18 cellular contexts compared by ENCODE assay signal in genomic region chr13:66341038-66341437, GRCh38.
A peak's percentile ranks its signal among the peaks of the same experiment; 100 is the strongest.
DNase-seq lines count a peak whose midpoint lies in the region; ATAC-seq, FAIRE-seq and TF ChIP-seq lines count a peak whose summit lies in the region.
"Had no signal": no experiment of that assay in that cellular context is flagged by ENCODE, and none has a peak within 500 bp of the region (broad histone marks: within the 10 kb centered on the region; RNA-seq: fewer than 3 reads in every experiment).

No MANE protein-coding gene starts in this region.

- H2BK5ac ChIP-seq in IMR-90 (ENCODE audit: low read depth, low read length, poor library complexity, severe bottlenecking) (no peak overlapping the region), H1 (ENCODE audit: low read depth, low read length) (no peak overlapping the region)

- H3K79me2 ChIP-seq in H1 (ENCODE audit: control insufficient read depth in 1 of 2, insufficient read depth in 2 of 2, low read length in 2 of 2): no peaks in the 10 kb centered on the region

- no peaks in the 10 kb centered on the region for H3K27me3 Mint-ChIP-seq in nephron progenitor cell (ENCODE audit: low read depth, poor library complexity)
- H3K27me3 Mint-ChIP-seq: B cell; CD4-positive, alpha-beta T cell had no signal

- H3K4me2 ChIP-seq in IMR-90 (ENCODE audit: low read depth, low read length): no peak overlapping the region
- no peak overlapping the region for H3K4me2 ChIP-seq in H1 (ENCODE audit: insufficient read depth in 1 of 2, low read depth in 2 of 2, low read length in 2 of 2)

- TF ChIP-seq RAD21 in IMR-90 (IDR thresholded peaks at IDR 0.05; ENCODE audit: low read length) (no peak), H1 (IDR thresholded peaks at IDR 0.05 in 1 of 2, conservative IDR thresholded peaks at IDR 0.05 in 1 of 2; ENCODE audit: low read depth in 2 of 2, low read length in 2 of 2) (no peak)

- TF ChIP-seq POLR2A in IMR-90 (IDR thresholded peaks at IDR 0.05; ENCODE audit: low read depth, low read length) (no peak), H1 (IDR thresholded peaks at IDR 0.05; ENCODE audit: control extremely low read depth in 1 of 2, low read depth in 2 of 2, low read length in 2 of 2) (no peak), thyroid gland (IDR thresholded peaks at IDR 0.05) (no peak)

- H3K4me3 ChIP-seq in IMR-90 (ENCODE audit: insufficient read depth, low read depth, low read length) (no peak overlapping the region), H1 (ENCODE audit: extremely low read depth in 1 of 4, insufficient read depth in 2 of 4, low read depth in 3 of 4, low read length in 4 of 4) (no peak overlapping the region), thyroid gland (replicated peaks in 1 of 3) (no peak overlapping the region)
- H3K4me3 ChIP-seq: GM12878, GM23248 had no signal

- H3K4me1 Mint-ChIP-seq in nephron progenitor cell: peaks cover 49% of the 10 kb centered on the region
- H3K4me1 Mint-ChIP-seq: B cell had no signal

- H3K4ac ChIP-seq in IMR-90 (ENCODE audit: low read depth, low read length): no peak overlapping the region
- H3K4ac ChIP-seq in H1 (replicated peaks; ENCODE audit: insufficient read length, low read depth, low read length): no peak overlapping the region

- no peak overlapping the region for H3K14ac ChIP-seq in IMR-90 (replicated peaks; ENCODE audit: low read depth, low read length)
- H3K14ac ChIP-seq in H1 (ENCODE audit: insufficient read length): no peak overlapping the region

- in situ Hi-C loops in IMR-90 (cut with MboI; ENCODE audit: low sequenced_read_pairs): no loop called here

- no peak overlapping the region for H2AK9ac ChIP-seq in IMR-90 (replicated peaks; ENCODE audit: low read depth, low read length, poor library complexity)

- peak overlapping the region; percentile 94 for H3K27ac Mint-ChIP-seq in nephron progenitor cell
- H3K27ac Mint-ChIP-seq: B cell; CD4-positive, alpha-beta T cell had no signal

- no peaks in the 10 kb centered on the region for H3K9me3 ChIP-seq in IMR-90 (ENCODE audit: control insufficient read depth, insufficient read depth, low read length)
- H3K9me3 ChIP-seq in H1 (ENCODE audit: insufficient read depth in 2 of 2, low read depth in 1 of 2, low read length in 1 of 2): no peaks in the 10 kb centered on the region
- no peaks in the 10 kb centered on the region for H3K9me3 ChIP-seq in thyroid gland

- H2AK5ac ChIP-seq in IMR-90 (ENCODE audit: low read depth, low read length): no peak overlapping the region
- H2AK5ac ChIP-seq in H1 (ENCODE audit: low read depth, low read length): no peak overlapping the region

- no peak overlapping the region for H3K23ac ChIP-seq in IMR-90 (ENCODE audit: low read depth, low read length)
- H3K23ac ChIP-seq in H1 (ENCODE audit: insufficient read length): no peak overlapping the region

- no peak overlapping the region for H2AFZ ChIP-seq in IMR-90 (replicated peaks; ENCODE audit: low read length, poor library complexity)
- H2AFZ ChIP-seq in H1 (ENCODE audit: low read length): peak overlapping the region; percentile 44; the same call in 1 of the 2 replicates
- H2AFZ ChIP-seq: GM23248 had no signal

- H3K36me3 Mint-ChIP-seq in nephron progenitor cell (ENCODE audit: low read depth): no peaks in the 10 kb centered on the region

- intact Hi-C loops in IMR-90 (cut with micrococcal nuclease): no loop called here
- intact Hi-C loops in thyroid gland (cut with DNase I): no loop called here

- BruUV-seq in IMR-90 (replicated peaks; lab: Mats Ljungman, UMichigan): no TSS peak

- H2BK120ac ChIP-seq in IMR-90 (ENCODE audit: low read depth, low read length) (no peak overlapping the region), H1 (replicated peaks; ENCODE audit: low read depth, low read length) (no peak overlapping the region)

- no peaks in the 10 kb centered on the region for H3K9me3 Mint-ChIP-seq in nephron progenitor cell
- H3K9me3 Mint-ChIP-seq: CD4-positive, alpha-beta T cell; H9 had no signal

- DNase-seq in IMR-90 (no peak), H1 (ENCODE audit: low read depth in 1 of 2, low spot score in 2 of 2) (no peak), nephron progenitor cell (no peak), thyroid gland (peak; percentile 7 to 29), islet precursor cell (no peak), AML-193 (lab: John Stamatoyannopoulos, UW) (no peak)
- no peak for DNase-seq in activated naive CD4-positive, alpha-beta T cell (lab: John Stamatoyannopoulos, UW)
- DNase-seq: 8988T; C1 segment of cervical spinal cord; CD4-positive, alpha-beta T cell; DMS79; GM23248; H9 had no signal

- H3K4me3 Mint-ChIP-seq in nephron progenitor cell: no peak overlapping the region
- H3K4me3 Mint-ChIP-seq: B cell; CD4-positive, alpha-beta T cell; H9 had no signal

- H3K79me1 ChIP-seq in IMR-90 (ENCODE audit: low read depth in 1 of 2, low read length in 2 of 2) (no peaks in the 10 kb centered on the region), H1 (ENCODE audit: low read depth, low read length) (no peaks in the 10 kb centered on the region)

- POLR2A ChIA-PET in IMR-90 (lab: Charles Lee; ENCODE audit: unreplicated experiment): no interaction called here
- POLR2A ChIA-PET in H1 (lab: Charles Lee; ENCODE audit: partially characterized antibody): no interaction called here

- H3K27me3 ChIP-seq in IMR-90 (ENCODE audit: control insufficient read depth, insufficient read depth, low read length) (no peaks in the 10 kb centered on the region), H1 (replicated peaks in 1 of 4; ENCODE audit: control insufficient read depth in 3 of 4, extremely low read depth in 1 of 4, insufficient read depth in 3 of 4, low read length in 3 of 4) (no peaks in the 10 kb centered on the region), thyroid gland (no peaks in the 10 kb centered on the region)

- no peak overlapping the region for H3K27ac ChIP-seq in IMR-90 (ENCODE audit: insufficient read depth, low read length)
- H3K27ac ChIP-seq in H1 (ENCODE audit: low read depth, low read length): no peak overlapping the region
- H3K27ac ChIP-seq in thyroid gland: no peak overlapping the region
- H3K27ac ChIP-seq: GM23248 had no signal

- dilution Hi-C loops in IMR-90 (cut with HindIII; ENCODE audit: low sequenced_read_pairs, unreplicated experiment): no loop called here

- H3K9ac ChIP-seq in IMR-90 (ENCODE audit: low read depth, low read length): no peak overlapping the region
- no peak overlapping the region for H3K9ac ChIP-seq in H1 (replicated peaks in 1 of 4; ENCODE audit: extremely low read depth in 1 of 4, low read depth in 3 of 4, low read length in 3 of 4)
- H3K9ac ChIP-seq: GM23248 had no signal

- ATAC-seq in IMR-90 (ENCODE audit: low read depth): no peak
- ATAC-seq: GM12878, HepG2 had no signal

- H3K56ac ChIP-seq in IMR-90 (ENCODE audit: extremely low read depth, insufficient read depth, low read length) (no peak overlapping the region), H1 (replicated peaks; ENCODE audit: insufficient read length, low read depth, low read length) (no peak overlapping the region)

- H4K20me1 ChIP-seq in IMR-90 (ENCODE audit: insufficient read depth, low read length): no peaks in the 10 kb centered on the region
- no peaks in the 10 kb centered on the region for H4K20me1 ChIP-seq in H1 (replicated peaks in 1 of 2; ENCODE audit: control insufficient read depth in 1 of 2, insufficient read depth in 2 of 2, low read length in 2 of 2)

- no peaks in the 10 kb centered on the region for H3K23me2 ChIP-seq in H1 (ENCODE audit: low read depth, low read length)

- TF ChIP-seq EP300 in H1 (IDR thresholded peaks at IDR 0.05; ENCODE audit: borderline replicate concordance in 1 of 2, low read depth in 2 of 2, low read length in 2 of 2): no peak

- TF ChIP-seq CTCF in IMR-90 (conservative IDR thresholded peaks at IDR 0.05; ENCODE audit: low read depth, low read length) (no peak), H1 (IDR thresholded peaks at IDR 0.05; ENCODE audit: control extremely low read depth in 1 of 3, insufficient read depth in 1 of 3, low read depth in 1 of 3, low read length in 3 of 3) (no peak), nephron progenitor cell (IDR thresholded peaks at IDR 0.05) (no peak), thyroid gland (IDR thresholded peaks at IDR 0.05) (no peak)

- H4K8ac ChIP-seq in IMR-90 (ENCODE audit: low read depth in 2 of 2, low read length in 2 of 2) (no peak overlapping the region), H1 (ENCODE audit: extremely low read depth, insufficient read depth, low read length) (no peak overlapping the region)

- H3K9me1 ChIP-seq in IMR-90 (ENCODE audit: insufficient read depth, low read length): no peaks in the 10 kb centered on the region

- 80% methylated on average over 3 of the region's 3 CpGs; no CpG with 5 or more reads in 1 of the 2 experiments for WGBS in IMR-90 (ENCODE audit: extremely low coverage in 2 of 2, insufficient read length in 1 of 2), 2 experiments
- WGBS in H1 (ENCODE audit: extremely low coverage in 1 of 2, insufficient coverage in 1 of 2, insufficient read length in 1 of 2, insufficient replicate concordance in 2 of 2, low coverage in 1 of 2, low lambda C conversion rate in 2 of 2, missing lambda C conversion rate in 1 of 2), 2 experiments: 87% methylated on average over 3 of the region's 3 CpGs; no CpG with 5 or more reads in 1 of the 2 experiments
- 39 to 50% methylated on average over 3 of the region's 3 CpGs for WGBS in thyroid gland, 2 donors

- no peaks in the 10 kb centered on the region for H3K36me3 ChIP-seq in IMR-90 (ENCODE audit: control insufficient read depth, insufficient read depth, low read length)
- H3K36me3 ChIP-seq in H1 (ENCODE audit: control insufficient read depth in 2 of 4, insufficient read depth in 4 of 4, low read length in 3 of 4): no peaks in the 10 kb centered on the region
- H3K36me3 ChIP-seq in thyroid gland: no peaks in the 10 kb centered on the region

- no peak overlapping the region for H2BK15ac ChIP-seq in IMR-90 (ENCODE audit: low read depth, low read length)
- H2BK15ac ChIP-seq in H1 (ENCODE audit: low read length): no peak overlapping the region

- H2BK20ac ChIP-seq in IMR-90 (ENCODE audit: low read depth, low read length): 0 out of 2 replicates have a peak overlapping the region, but pooled peaks have one; percentile 23
- no peak overlapping the region for H2BK20ac ChIP-seq in H1 (ENCODE audit: low read length)

- FAIRE-seq in H1 (lab: Jason Lieb, UNC): no peak
- FAIRE-seq: GM12878, GM18507, HepG2, HTR-8/SVneo had no signal

- CTCF ChIA-PET in IMR-90 (lab: Yijun Ruan, JAX) (no interaction called here), H1 (lab: Charles Lee; ENCODE audit: partially characterized antibody) (interaction anchor here (0.5 to 1.3 kb wide), 2 partner anchors 18 to 67 kb away, joined by 3 to 4 read pairs; no protein-coding TSS in a partner anchor)

- no peak overlapping the region for H2BK12ac ChIP-seq in H1 (ENCODE audit: low read depth, low read length)

- H4K5ac ChIP-seq in IMR-90 (ENCODE audit: low read depth, low read length) (no peak overlapping the region), H1 (ENCODE audit: insufficient read length, low read depth, low read length) (no peak overlapping the region)

- H3K4me1 ChIP-seq in IMR-90 (ENCODE audit: control insufficient read depth, insufficient read depth, low read length) (no peaks in the 10 kb centered on the region), H1 (replicated peaks in 1 of 4; ENCODE audit: control insufficient read depth in 3 of 4, insufficient read depth in 4 of 4, low read length in 3 of 4) (peaks cover 0 to 2% (median 0%) of the 10 kb centered on the region in 4 experiments; a peak in 3 of 7 replicates), thyroid gland (no peaks in the 10 kb centered on the region)

- H4K91ac ChIP-seq in IMR-90 (ENCODE audit: insufficient read depth, low read depth, low read length) (no peak overlapping the region), H1 (replicated peaks; ENCODE audit: insufficient read length, low read length) (no peak overlapping the region)

- H3K18ac ChIP-seq in IMR-90 (ENCODE audit: low read depth, low read length) (no peak overlapping the region), H1 (ENCODE audit: extremely low read depth, low read length) (no peak overlapping the region)

Comparison
In these comparisons a context has a peak if more than half of its experiments do, and no peak if none do; other contexts are left out.
1. DNase-seq: peak in thyroid gland (2 of 2); none in IMR-90 (single experiment), H1 (0 of 2), nephron progenitor cell (single experiment), activated naive CD4-positive, alpha-beta T cell (0 of 4), islet precursor cell (single experiment) and AML-193 (0 of 2).